In genomic region chr2:195428673-195429072, GRCh38 we compare ENCODE assay signal across 18 cellular contexts.
DNase-seq lines count a peak whose midpoint lies in the region; ATAC-seq, FAIRE-seq and TF ChIP-seq lines count a peak whose summit lies in the region.
"Had no signal": no experiment of that assay in that cellular context is flagged by ENCODE, and none has a peak within 500 bp of the region (broad histone marks: within the 10 kb centered on the region; RNA-seq: fewer than 3 reads in every experiment).

No MANE protein-coding gene starts in this region.

- H3K4me1 ChIP-seq in K562 (replicated peaks in 1 of 2; ENCODE audit: control insufficient read depth in 2 of 2, insufficient read depth in 2 of 2, low read length in 2 of 2), result no peaks in the 10 kb centered on the region
- H3K4me1 ChIP-seq: Caco-2 had no signal

- TF ChIP-seq CTCF in K562 (IDR thresholded peaks at IDR 0.05 in 2 of 3, conservative IDR thresholded peaks at IDR 0.05 in 1 of 3; ENCODE audit: insufficient read depth in 2 of 3, low read depth in 1 of 3, low read length in 3 of 3), result no peak

- no peaks in the 10 kb centered on the region for H4K20me1 ChIP-seq in K562 (replicated peaks; ENCODE audit: control insufficient read depth, insufficient read depth, low read length)

- DNase-seq in GM18507 (ENCODE audit: extremely low spot score, insufficient read length, low read depth) (no peak), KBM-7 (peak; percentile 55), OCI-M1 (lab: John Stamatoyannopoulos, UW) (peak; percentile 61), K562 (ENCODE audit: extremely low read depth in 1 of 4, low spot score in 3 of 4) (no peak), superior temporal gyrus (ENCODE audit: extremely low spot score) (no peak), cerebellar cortex (ENCODE audit: low spot score) (no peak)
- DNase-seq: C1 segment of cervical spinal cord; Caco-2; CD4-positive, alpha-beta memory T cell; DMS 273 treated with DMSO at 0.1 percent for 48 hours; DMS79; EL; GDM1; H9 had no signal

- intact Hi-C loops in K562 (cut with micrococcal nuclease), result no loop called here

- no peaks in the 10 kb centered on the region for H3K27me3 ChIP-seq in K562 (ENCODE audit: control insufficient read depth in 2 of 2, insufficient read depth in 2 of 2, low read length in 2 of 2)

- FAIRE-seq in GM18507 (lab: Jason Lieb, UNC) (peak; percentile 18), K562 (lab: Jason Lieb, UNC) (no peak)
- FAIRE-seq: D721Med, GM12878 had no signal

- H3K27ac ChIP-seq in K562 (ENCODE audit: extremely low read depth, low read depth, low read length), result no peak overlapping the region

- H3K9me1 ChIP-seq in K562 (ENCODE audit: control insufficient read depth, insufficient read depth, low read length), result no peaks in the 10 kb centered on the region

- CTCF ChIA-PET in K562 (lab: Yijun Ruan, JAX; ENCODE audit: low intra/inter-chr PET ratio), result no interaction called here

- H3K36me3 ChIP-seq in K562 (ENCODE audit: control insufficient read depth, insufficient read depth, low read length), result no peaks in the 10 kb centered on the region

- POLR2A ChIA-PET in K562 (lab: Yijun Ruan, JAX), result no interaction called here

- H3K4me3 ChIP-seq in K562, result no peak overlapping the region
- H3K4me3 ChIP-seq: GM12878, GM23338 had no signal

- no peak for TF ChIP-seq EP300 in K562 (IDR thresholded peaks at IDR 0.05; ENCODE audit: low read length)

- H3K9ac ChIP-seq in K562 (ENCODE audit: insufficient read depth in 1 of 2, low read depth in 2 of 2, low read length in 2 of 2), result no peak overlapping the region

- H3K79me2 ChIP-seq in K562 (ENCODE audit: control insufficient read depth, insufficient read depth, low read length), result no peaks in the 10 kb centered on the region

- no peak for ATAC-seq in K562
- ATAC-seq: GM12878, GM23338, HCT116 had no signal

- no TSS peak for BruUV-seq in K562 (replicated peaks; lab: Mats Ljungman, UMichigan)

- 17% methylated on average over 3 of the region's 3 CpGs for whole genome bisulfite sequencing in K562 (ENCODE audit: insufficient coverage, low coverage, missing lambda C conversion rate)

- TF ChIP-seq RAD21 in K562 (CRISPR knock-in tag; conservative IDR thresholded peaks at IDR 0.05 in 1 of 2, IDR thresholded peaks at IDR 0.05 in 1 of 2), result no peak

- 0 out of 2 replicates have a peak overlapping the region, but pooled peaks have one; percentile 32 for H2AFZ ChIP-seq in K562 (ENCODE audit: low read depth, low read length)
- H2AFZ ChIP-seq: GM23338 had no signal

- H3K4me2 ChIP-seq in K562 (ENCODE audit: insufficient read depth, low read length), result no peak overlapping the region
- H3K4me2 ChIP-seq: GM23338 had no signal

- in situ Hi-C loops in KBM-7 (cut with MboI; ENCODE audit: low pct_unique_long_range_greater_than_20kb, low sequenced_read_pairs), result no loop called here
- in situ Hi-C loops in K562 (cut with MboI), result no loop called here

- H3K9me3 ChIP-seq in K562 (replicated peaks; ENCODE audit: control insufficient read depth, insufficient read depth, low read depth, low read length), result no peaks in the 10 kb centered on the region; the same call in 1 of the 2 replicates
- H3K9me3 ChIP-seq: Caco-2 had no signal

- no peak for TF ChIP-seq POLR2A in K562 (conservative IDR thresholded peaks at IDR 0.05)

TF ChIP-seq in K562, 482 proteins besides CTCF, POLR2A, EP300 and RAD21:
- TF ChIP-seq, protein P1, sequence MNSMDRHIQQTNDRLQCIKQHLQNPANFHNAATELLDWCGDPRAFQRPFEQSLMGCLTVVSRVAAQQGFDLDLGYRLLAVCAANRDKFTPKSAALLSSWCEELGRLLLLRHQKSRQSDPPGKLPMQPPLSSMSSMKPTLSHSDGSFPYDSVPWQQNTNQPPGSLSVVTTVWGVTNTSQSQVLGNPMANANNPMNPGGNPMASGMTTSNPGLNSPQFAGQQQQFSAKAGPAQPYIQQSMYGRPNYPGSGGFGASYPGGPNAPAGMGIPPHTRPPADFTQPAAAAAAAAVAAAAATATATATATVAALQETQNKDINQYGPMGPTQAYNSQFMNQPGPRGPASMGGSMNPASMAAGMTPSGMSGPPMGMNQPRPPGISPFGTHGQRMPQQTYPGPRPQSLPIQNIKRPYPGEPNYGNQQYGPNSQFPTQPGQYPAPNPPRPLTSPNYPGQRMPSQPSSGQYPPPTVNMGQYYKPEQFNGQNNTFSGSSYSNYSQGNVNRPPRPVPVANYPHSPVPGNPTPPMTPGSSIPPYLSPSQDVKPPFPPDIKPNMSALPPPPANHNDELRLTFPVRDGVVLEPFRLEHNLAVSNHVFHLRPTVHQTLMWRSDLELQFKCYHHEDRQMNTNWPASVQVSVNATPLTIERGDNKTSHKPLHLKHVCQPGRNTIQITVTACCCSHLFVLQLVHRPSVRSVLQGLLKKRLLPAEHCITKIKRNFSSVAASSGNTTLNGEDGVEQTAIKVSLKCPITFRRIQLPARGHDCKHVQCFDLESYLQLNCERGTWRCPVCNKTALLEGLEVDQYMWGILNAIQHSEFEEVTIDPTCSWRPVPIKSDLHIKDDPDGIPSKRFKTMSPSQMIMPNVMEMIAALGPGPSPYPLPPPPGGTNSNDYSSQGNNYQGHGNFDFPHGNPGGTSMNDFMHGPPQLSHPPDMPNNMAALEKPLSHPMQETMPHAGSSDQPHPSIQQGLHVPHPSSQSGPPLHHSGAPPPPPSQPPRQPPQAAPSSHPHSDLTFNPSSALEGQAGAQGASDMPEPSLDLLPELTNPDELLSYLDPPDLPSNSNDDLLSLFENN (IDR thresholded peaks at IDR 0.05; ENCODE audit: low read depth in 2 of 2, low read length in 2 of 2), result no peak
- TF ChIP-seq ZNF780A (CRISPR knock-in tag; IDR thresholded peaks at IDR 0.05) (no peak), SMAD4 (CRISPR knock-in tag; conservative IDR thresholded peaks at IDR 0.05) (no peak), HSF4 (CRISPR knock-in tag; IDR thresholded peaks at IDR 0.05; ENCODE audit: borderline replicate concordance) (no peak), MCM2 (IDR thresholded peaks at IDR 0.05; ENCODE audit: low read depth) (no peak), ZNF511 (CRISPR knock-in tag; IDR thresholded peaks at IDR 0.05) (no peak), KLF6 (CRISPR knock-in tag; IDR thresholded peaks at IDR 0.05; ENCODE audit: borderline replicate concordance) (no peak), ZFPM2 (CRISPR knock-in tag; IDR thresholded peaks at IDR 0.05) (no peak), CREM (IDR thresholded peaks at IDR 0.05; ENCODE audit: low read depth) (no peak), TAL1 (IDR thresholded peaks at IDR 0.05) (no peak), ZNF146 (CRISPR knock-in tag; IDR thresholded peaks at IDR 0.05; ENCODE audit: unreplicated experiment) (no peak)
- TF ChIP-seq, protein P2, sequence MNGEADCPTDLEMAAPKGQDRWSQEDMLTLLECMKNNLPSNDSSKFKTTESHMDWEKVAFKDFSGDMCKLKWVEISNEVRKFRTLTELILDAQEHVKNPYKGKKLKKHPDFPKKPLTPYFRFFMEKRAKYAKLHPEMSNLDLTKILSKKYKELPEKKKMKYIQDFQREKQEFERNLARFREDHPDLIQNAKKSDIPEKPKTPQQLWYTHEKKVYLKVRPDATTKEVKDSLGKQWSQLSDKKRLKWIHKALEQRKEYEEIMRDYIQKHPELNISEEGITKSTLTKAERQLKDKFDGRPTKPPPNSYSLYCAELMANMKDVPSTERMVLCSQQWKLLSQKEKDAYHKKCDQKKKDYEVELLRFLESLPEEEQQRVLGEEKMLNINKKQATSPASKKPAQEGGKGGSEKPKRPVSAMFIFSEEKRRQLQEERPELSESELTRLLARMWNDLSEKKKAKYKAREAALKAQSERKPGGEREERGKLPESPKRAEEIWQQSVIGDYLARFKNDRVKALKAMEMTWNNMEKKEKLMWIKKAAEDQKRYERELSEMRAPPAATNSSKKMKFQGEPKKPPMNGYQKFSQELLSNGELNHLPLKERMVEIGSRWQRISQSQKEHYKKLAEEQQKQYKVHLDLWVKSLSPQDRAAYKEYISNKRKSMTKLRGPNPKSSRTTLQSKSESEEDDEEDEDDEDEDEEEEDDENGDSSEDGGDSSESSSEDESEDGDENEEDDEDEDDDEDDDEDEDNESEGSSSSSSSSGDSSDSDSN (IDR thresholded peaks at IDR 0.05; ENCODE audit: borderline replicate concordance in 1 of 2, low read depth in 2 of 2, low read length in 2 of 2), result no peak
TF ChIP-seq in K562: peak in this region for 0.

Comparison
In these comparisons a context has a peak if more than half of its experiments do, and no peak if none do; other contexts are left out.
1. DNase-seq: peak in KBM-7 (single experiment) and OCI-M1 (single experiment); none in GM18507 (single experiment), K562 (0 of 4), superior temporal gyrus (single experiment) and cerebellar cortex (single experiment).